In genomic region chr5:96657068-96657467, GRCh38 we compare ENCODE assay signal across 8 cellular contexts. TPM values are rescaled to one million over a fixed set of nuclear protein-coding genes. Genes with fewer than 3 reads are reported as not detected.
DNase-seq lines count a peak whose midpoint lies in the region; ATAC-seq and TF ChIP-seq lines count a peak whose summit lies in the region.

No MANE protein-coding gene starts in this region.

- H2AFZ ChIP-seq in osteoblast (ENCODE audit: low read length), result no peak overlapping the region

- ATAC-seq in GM18873 (IDR thresholded peaks at IDR 0.05; ENCODE audit: low FRiP score, unreplicated experiment) (peak; percentile 69), HG03060 (IDR thresholded peaks at IDR 0.05; ENCODE audit: low read depth, unreplicated experiment) (peak; percentile 91)

- H3K27ac ChIP-seq in osteoblast (ENCODE audit: low read depth, low read length) (peak overlapping the region; percentile 70), prostate gland (no peak overlapping the region)

- DNase-seq in ACHN (peak; percentile 87), RPMI8226 (peak; percentile 78), astrocyte of the hippocampus (ENCODE audit: low read depth, low spot score) (peak; percentile 93), osteoblast (ENCODE audit: insufficient read length, low spot score, missing footprints) (peak; percentile 92), prostate gland (ENCODE audit: low spot score) (no peak), SK-N-DZ (ENCODE audit: low spot score) (no peak)

- H3K9me3 ChIP-seq in osteoblast (ENCODE audit: low read depth, low read length) (no peaks in the 10 kb centered on the region), prostate gland (no peaks in the 10 kb centered on the region)

- no peak overlapping the region for H3K4me3 ChIP-seq in osteoblast (ENCODE audit: insufficient read depth, low read length)
- no peak overlapping the region for H3K4me3 ChIP-seq in prostate gland

- in situ Hi-C loops in ACHN (cut with HindIII; ENCODE audit: low pct_ligation_motif_present, low pct_unique_long_range_greater_than_20kb, low sequenced_read_pairs), result no loop called here

- intact Hi-C loops in prostate gland (cut with DNase I), result loop anchor here (5.0 to 10.0 kb wide), 2 partner anchors 35 to 52 kb away; no protein-coding TSS in a partner anchor

- H3K4me2 ChIP-seq in osteoblast (ENCODE audit: insufficient read depth, low read length), result no peak overlapping the region

- TF ChIP-seq CTCF in osteoblast (IDR thresholded peaks at IDR 0.05; ENCODE audit: extremely low read depth, low read depth, low read length) (no peak), prostate gland (IDR thresholded peaks at IDR 0.05) (no peak)

- peaks cover 35% of the 10 kb centered on the region for H3K4me1 ChIP-seq in osteoblast (ENCODE audit: insufficient read depth, low read length)
- H3K4me1 ChIP-seq in prostate gland (replicated peaks), result no peaks in the 10 kb centered on the region

- H3K36me3 ChIP-seq in osteoblast (ENCODE audit: insufficient read depth, low read length), result no peaks in the 10 kb centered on the region
- H3K36me3 ChIP-seq in prostate gland, result no peaks in the 10 kb centered on the region

- no peaks in the 10 kb centered on the region for H3K79me2 ChIP-seq in osteoblast (ENCODE audit: insufficient read depth, low read length)

- no peaks in the 10 kb centered on the region for H4K20me1 ChIP-seq in osteoblast (ENCODE audit: insufficient read depth, low read length)

- WGBS in prostate gland, result 53% methylated on average over 3 of the region's 3 CpGs

- no peak for TF ChIP-seq POLR2A in prostate gland (IDR thresholded peaks at IDR 0.05)

- no peaks in the 10 kb centered on the region for H3K27me3 ChIP-seq in osteoblast (ENCODE audit: insufficient read depth, low read length)
- H3K27me3 ChIP-seq in prostate gland (replicated peaks; ENCODE audit: insufficient read depth), result no peaks in the 10 kb centered on the region

RNA-seq across cellular contexts. Expression of gene CAST, which starts 5.1 kb away (rescaled TPM):
- 278 and 281 TPM in 2 replicates for total RNA-seq in osteoblast
- 100 to 1,000 TPM; 251 to 256 TPM for total RNA-seq in prostate gland
- 6.5 and 9.3 TPM in 2 replicates for polyA plus RNA-seq in SK-N-DZ (2014; cell fraction: cytosol; rRNA removed)
- 8.3 and 10.1 TPM in 2 replicates for polyA plus RNA-seq in SK-N-DZ (2014; cell fraction: nucleus; rRNA removed)

Comparison
In these comparisons a context has a peak if more than half of its experiments do, and no peak if none do; other contexts are left out.
1. DNase-seq: peak in ACHN (single experiment), RPMI8226 (single experiment), astrocyte of the hippocampus (single experiment) and osteoblast (single experiment); none in prostate gland (single experiment) and SK-N-DZ (single experiment).